Comparison of ENCODE assay signal across 8 cellular contexts in the genomic region with DNA sequence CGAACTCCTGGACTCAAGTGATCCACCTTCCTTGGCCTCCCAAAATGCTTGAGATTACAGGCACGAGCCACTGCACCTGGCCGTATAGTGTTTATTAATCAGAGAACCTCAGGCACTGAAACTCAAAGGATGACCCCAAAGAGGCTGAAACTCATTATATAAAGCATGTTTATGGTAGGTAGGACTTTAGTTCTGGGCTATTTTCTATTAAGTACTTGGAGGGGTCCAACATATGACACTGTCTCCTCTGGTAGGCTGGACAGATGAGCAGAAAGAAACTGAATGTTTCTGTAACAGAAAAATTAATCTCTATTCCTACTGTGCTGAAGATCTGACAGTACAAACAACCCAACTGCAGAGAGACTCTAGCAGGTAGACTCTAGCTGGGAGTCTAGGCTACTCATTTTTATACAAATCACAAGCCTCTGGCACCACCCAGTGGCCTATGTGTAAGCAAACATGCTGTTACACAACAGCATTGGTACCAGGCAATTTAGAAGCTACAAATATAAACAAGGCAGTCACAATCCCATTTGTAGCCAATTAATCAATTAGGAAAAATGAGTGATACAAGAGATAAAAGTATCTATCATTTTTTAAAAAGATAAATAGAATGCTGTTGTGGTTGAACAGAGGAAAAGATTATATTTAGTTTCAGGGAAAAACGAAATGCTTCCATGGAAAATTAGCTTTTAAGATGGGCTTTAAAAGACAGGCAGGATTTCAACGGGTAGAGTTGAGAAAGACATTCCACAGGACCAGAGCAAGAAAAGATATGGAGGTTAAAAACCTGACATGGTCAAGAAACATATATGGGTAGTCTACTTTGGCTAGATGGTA. TPM values are rescaled to one million over a fixed set of nuclear protein-coding genes. Genes with fewer than 3 reads are reported as not detected.
DNase-seq lines count a peak whose midpoint lies in the region; ATAC-seq and TF ChIP-seq lines count a peak whose summit lies in the region.

No MANE protein-coding gene starts in this region.

- TF ChIP-seq CTCF in endodermal cell (conservative IDR thresholded peaks at IDR 0.05) (peak; percentile 86), mesothelial cell of epicardium (IDR thresholded peaks at IDR 0.05; ENCODE audit: unreplicated experiment) (no peak)

- H3K9me3 ChIP-seq in endodermal cell (ENCODE audit: control insufficient read depth, low read length): no peaks in the 10 kb centered on the region

- 83 to 85% methylated on average over 5 of the region's 5 CpGs for WGBS in endodermal cell (ENCODE audit: insufficient coverage in 1 of 2, insufficient read length in 1 of 2), 2 experiments

- no peaks in the 10 kb centered on the region for H3K27me3 ChIP-seq in endodermal cell (ENCODE audit: control insufficient read depth, insufficient read depth, low read length, poor library complexity, severe bottlenecking)

- H3K27ac Mint-ChIP-seq in activated CD4-positive, alpha-beta memory T cell treated with anti-CD3 and anti-CD28 coated beads for 36 hours: peak overlapping the region; percentile 5
- peak overlapping the region; percentile 41 for H3K27ac Mint-ChIP-seq in endodermal cell
- peak overlapping the region; percentile 70 for H3K27ac Mint-ChIP-seq in mesothelial cell of epicardium

- H3K4me1 Mint-ChIP-seq in activated CD4-positive, alpha-beta memory T cell treated with anti-CD3 and anti-CD28 coated beads for 36 hours (ENCODE audit: low read depth): peaks cover 11% of the 10 kb centered on the region
- peaks cover 24% of the 10 kb centered on the region for H3K4me1 Mint-ChIP-seq in endodermal cell
- H3K4me1 Mint-ChIP-seq in mesothelial cell of epicardium: peaks cover 33% of the 10 kb centered on the region

- CTCF ChIA-PET in activated CD4-positive, alpha-beta memory T cell treated with anti-CD3 and anti-CD28 coated beads for 36 hours (lab: Charles Lee): interaction anchor here (0.6 to 5.6 kb wide), 37 partner anchors 8 to 206 kb away, joined by 3 to 69 read pairs (median 6); a partner anchor contains a TSS

- peak; percentile 80 for ATAC-seq in HG03378 (IDR thresholded peaks at IDR 0.05; ENCODE audit: unreplicated experiment)

- intact Hi-C loops in activated CD4-positive, alpha-beta memory T cell treated with anti-CD3 and anti-CD28 coated beads for 36 hours (cut with micrococcal nuclease): loop anchor here (1.0 kb wide), 2 partner anchors 59 to 151 kb away; no protein-coding TSS in a partner anchor

- H3K4me1 ChIP-seq in endodermal cell (ENCODE audit: control insufficient read depth, insufficient read depth, low read length): no peaks in the 10 kb centered on the region

- peaks cover 15% of the 10 kb centered on the region for H3K36me3 Mint-ChIP-seq in activated CD4-positive, alpha-beta memory T cell treated with anti-CD3 and anti-CD28 coated beads for 36 hours
- H3K36me3 Mint-ChIP-seq in endodermal cell (ENCODE audit: low read depth): peaks cover 35% of the 10 kb centered on the region
- peaks cover 12% of the 10 kb centered on the region for H3K36me3 Mint-ChIP-seq in mesothelial cell of epicardium

- no peaks in the 10 kb centered on the region for H3K27me3 Mint-ChIP-seq in activated CD4-positive, alpha-beta memory T cell treated with anti-CD3 and anti-CD28 coated beads for 36 hours
- H3K27me3 Mint-ChIP-seq in endodermal cell (ENCODE audit: insufficient read depth): no peaks in the 10 kb centered on the region
- no peaks in the 10 kb centered on the region for H3K27me3 Mint-ChIP-seq in mesothelial cell of epicardium (ENCODE audit: low read depth)

- H3K9me3 Mint-ChIP-seq in activated CD4-positive, alpha-beta memory T cell treated with anti-CD3 and anti-CD28 coated beads for 36 hours: no peaks in the 10 kb centered on the region
- no peaks in the 10 kb centered on the region for H3K9me3 Mint-ChIP-seq in endodermal cell
- no peaks in the 10 kb centered on the region for H3K9me3 Mint-ChIP-seq in mesothelial cell of epicardium

- H3K36me3 ChIP-seq in endodermal cell (ENCODE audit: control insufficient read depth, insufficient read depth, low read length): peaks cover 44% of the 10 kb centered on the region

- no peak overlapping the region for H3K9ac ChIP-seq in endodermal cell (ENCODE audit: extremely low read depth, low read length, poor library complexity, severe bottlenecking)

- H3K4me3 ChIP-seq in endodermal cell (ENCODE audit: low read length): no peak overlapping the region

- peak; percentile 10 for DNase-seq in NK-92 treated with Interleukin-12 subunit alpha and Interleukin-12 subunit beta, amount 100 ng/mL, for 24 hours (lab: John Stamatoyannopoulos, UW)
- DNase-seq in NK-92 (lab: John Stamatoyannopoulos, UW; ENCODE audit: unreplicated experiment): no peak
- peak; percentile 92 for DNase-seq in NCI-H69 (lab: John Stamatoyannopoulos, UW)
- DNase-seq in activated CD4-positive, alpha-beta memory T cell treated with anti-CD3 and anti-CD28 coated beads for 36 hours: peak; percentile 57
- peak; percentile 79 for DNase-seq in endodermal cell
- DNase-seq in mesothelial cell of epicardium (ENCODE audit: low spot score in 2 of 2, unreplicated experiment in 2 of 2): no peak
- DNase-seq in stimulated activated naive CD4-positive, alpha-beta T cell treated with Interleukin-2 at 50 U/mL for 16 hours (lab: John Stamatoyannopoulos, UW): peak; percentile 36

- POLR2A ChIA-PET in activated CD4-positive, alpha-beta memory T cell treated with anti-CD3 and anti-CD28 coated beads for 36 hours (lab: Charles Lee): interaction anchor here (1.2 to 2.2 kb wide), 4 partner anchors 9 to 18 kb away, joined by 3 to 8 read pairs (median 4); a partner anchor contains a TSS

- no peak overlapping the region for H3K4me3 Mint-ChIP-seq in activated CD4-positive, alpha-beta memory T cell treated with anti-CD3 and anti-CD28 coated beads for 36 hours
- H3K4me3 Mint-ChIP-seq in endodermal cell (no peak overlapping the region), mesothelial cell of epicardium (no peak overlapping the region)

- no peak overlapping the region for H3K27ac ChIP-seq in endodermal cell (ENCODE audit: low read depth, low read length)

RNA-seq across cellular contexts. Expression of a gene that starts 10.4 kb away (rescaled TPM):
- total RNA-seq in activated CD4-positive, alpha-beta memory T cell treated with anti-CD3 and anti-CD28 coated beads for 36 hours: 100 to 1,000 TPM; 142 to 150 TPM
- 100 to 1,000 TPM; 185 to 238 TPM for total RNA-seq in endodermal cell
- polyA plus RNA-seq in endodermal cell (2013, experiment 1 of 2): 143 TPM
- polyA plus RNA-seq in endodermal cell (2013, experiment 2 of 2): 122 TPM
- total RNA-seq in mesothelial cell of epicardium: 276 to 299 TPM (median 287 TPM) in 3 replicates

RNA-seq across cellular contexts. Expression of a gene that starts 33.0 kb away (rescaled TPM):
- total RNA-seq in activated CD4-positive, alpha-beta memory T cell treated with anti-CD3 and anti-CD28 coated beads for 36 hours: 10 to 100 TPM; 50.0 to 61.1 TPM
- 100 to 1,000 TPM in 1 of 2 donors, 10 to 100 TPM in 1; 94.7 to 102 TPM for total RNA-seq in endodermal cell
- 70.6 TPM for polyA plus RNA-seq in endodermal cell (2013, experiment 1 of 2)
- 65.2 TPM for polyA plus RNA-seq in endodermal cell (2013, experiment 2 of 2)
- 50.9 to 53.0 TPM (median 52.8 TPM) in 3 replicates for total RNA-seq in mesothelial cell of epicardium

RNA-seq across cellular contexts. Expression of a gene that starts 46.7 kb away (rescaled TPM):
- 10 to 100 TPM; 51.8 to 51.9 TPM for total RNA-seq in activated CD4-positive, alpha-beta memory T cell treated with anti-CD3 and anti-CD28 coated beads for 36 hours
- total RNA-seq in endodermal cell (10 to 100 TPM; 55.9 to 56.3 TPM), mesothelial cell of epicardium (37.4 to 42.1 TPM (median 41.2 TPM) in 3 replicates)
- polyA plus RNA-seq in endodermal cell (2013, experiment 1 of 2): 393 TPM
- 402 TPM for polyA plus RNA-seq in endodermal cell (2013, experiment 2 of 2)

Comparison
In these comparisons a context has a peak if more than half of its experiments do, and no peak if none do; other contexts are left out.
1. DNase-seq: peak in NK-92 treated with Interleukin-12 subunit alpha and Interleukin-12 subunit beta, amount 100 ng/mL, for 24 hours (single experiment), NCI-H69 (single experiment), activated CD4-positive, alpha-beta memory T cell treated with anti-CD3 and anti-CD28 coated beads for 36 hours (single experiment), endodermal cell (single experiment) and stimulated activated naive CD4-positive, alpha-beta T cell treated with Interleukin-2 at 50 U/mL for 16 hours (single experiment); none in NK-92 (single experiment) and mesothelial cell of epicardium (0 of 2).
2. H3K27ac Mint-ChIP-seq: peak in every context shown above with its lines; median percentile 70 in mesothelial cell of epicardium; 41 in endodermal cell; 5 in activated CD4-positive, alpha-beta memory T cell treated with anti-CD3 and anti-CD28 coated beads for 36 hours.